ENCODE assay signal across 9 cellular contexts in genomic region chr5:91225848-91226686, GRCh38.
DNase-seq lines count a peak whose midpoint lies in the region; ATAC-seq and TF ChIP-seq lines count a peak whose summit lies in the region.
"Had no signal": no experiment of that assay in that cellular context is flagged by ENCODE, and none has a peak within 500 bp of the region (broad histone marks: within the 10 kb centered on the region; RNA-seq: fewer than 3 reads in every experiment).

No MANE protein-coding gene starts in this region.

- H4K20me1 ChIP-seq in MM.1S (ENCODE audit: insufficient read depth, low read length) = no peaks in the 10 kb centered on the region

- no peaks in the 10 kb centered on the region for H3K9me2 ChIP-seq in MM.1S (replicated peaks; ENCODE audit: insufficient read depth, low read length)

- no peaks in the 10 kb centered on the region for H3K36me3 ChIP-seq in MM.1S (replicated peaks; ENCODE audit: insufficient read depth, low read length)
- no peaks in the 10 kb centered on the region for H3K36me3 ChIP-seq in spleen
- H3K36me3 ChIP-seq in suprapubic skin = no peaks in the 10 kb centered on the region

- peaks cover 15% of the 10 kb centered on the region for H3K9me3 Mint-ChIP-seq in activated CD8-positive, alpha-beta T cell treated with anti-CD3 and anti-CD28 coated beads for 36 hours
- peaks cover 4% of the 10 kb centered on the region for H3K9me3 Mint-ChIP-seq in endothelial cell (ENCODE audit: unreplicated experiment)

- no peaks in the 10 kb centered on the region for H3K79me2 ChIP-seq in MM.1S (ENCODE audit: low read length)

- H3K27ac ChIP-seq in MM.1S (ENCODE audit: low read length) (no peak overlapping the region), spleen (no peak overlapping the region), suprapubic skin (no peak overlapping the region)
- H3K27ac ChIP-seq: HL-60 had no signal

- no peaks in the 10 kb centered on the region for H3K4me1 Mint-ChIP-seq in activated CD8-positive, alpha-beta T cell treated with anti-CD3 and anti-CD28 coated beads for 36 hours (ENCODE audit: low read depth)
- no peaks in the 10 kb centered on the region for H3K4me1 Mint-ChIP-seq in endothelial cell (ENCODE audit: unreplicated experiment)

- DNase-seq in D341Med (ENCODE audit: low spot score) (peak; percentile 53), MM.1S (peak; percentile 72), endothelial cell (ENCODE audit: low spot score) (peak; percentile 18), spleen (no peak), suprapubic skin (ENCODE audit: low spot score in 2 of 2) (no peak), mesenteric fat pad (ENCODE audit: low spot score) (no peak)
- peak; percentile 82 for DNase-seq in activated CD8-positive, alpha-beta T cell treated with anti-CD3 and anti-CD28 coated beads for 36 hours

- H3F3A ChIP-seq in MM.1S (ENCODE audit: insufficient read depth, low read length) = no peaks in the 10 kb centered on the region

- 64 to 83% (median 74%) methylated on average over 10 of the region's 10 CpGs for WGBS in spleen, 5 donors
- 79% methylated on average over 10 of the region's 10 CpGs for WGBS in suprapubic skin

- H3K27me3 ChIP-seq in MM.1S (replicated peaks; ENCODE audit: insufficient read depth, low read length) (no peaks in the 10 kb centered on the region), spleen (replicated peaks in 1 of 7) (no peaks in the 10 kb centered on the region), suprapubic skin (no peaks in the 10 kb centered on the region)

- peaks cover 4% of the 10 kb centered on the region for H3K27me3 Mint-ChIP-seq in activated CD8-positive, alpha-beta T cell treated with anti-CD3 and anti-CD28 coated beads for 36 hours
- H3K27me3 Mint-ChIP-seq in endothelial cell (ENCODE audit: unreplicated experiment) = no peaks in the 10 kb centered on the region

- peaks cover 10% of the 10 kb centered on the region for H3K36me3 Mint-ChIP-seq in activated CD8-positive, alpha-beta T cell treated with anti-CD3 and anti-CD28 coated beads for 36 hours (ENCODE audit: low read depth)
- H3K36me3 Mint-ChIP-seq in endothelial cell (ENCODE audit: low read depth, unreplicated experiment) = peaks cover 4% of the 10 kb centered on the region

- H3K4me1 ChIP-seq in MM.1S (ENCODE audit: low read length) (no peaks in the 10 kb centered on the region), spleen (no peaks in the 10 kb centered on the region), suprapubic skin (no peaks in the 10 kb centered on the region)

- CTCF ChIA-PET in activated CD8-positive, alpha-beta T cell treated with anti-CD3 and anti-CD28 coated beads for 36 hours (lab: Charles Lee) = interaction anchor here (0.6 to 3.8 kb wide), 16 partner anchors 9 to 360 kb away, joined by 3 to 149 read pairs (median 5); partner anchors contain the start of gene ARRDC3

- no peak overlapping the region for H3K9ac ChIP-seq in MM.1S (ENCODE audit: low read length)

- no peak for TF ChIP-seq EP300 in suprapubic skin (IDR thresholded peaks at IDR 0.05)

- H3K4me3 ChIP-seq in MM.1S (ENCODE audit: low read length) (no peak overlapping the region), spleen (no peak overlapping the region), suprapubic skin (no peak overlapping the region)

- H3K9me3 ChIP-seq in MM.1S (replicated peaks; ENCODE audit: insufficient read depth, low read length) = no peaks in the 10 kb centered on the region
- H3K9me3 ChIP-seq in spleen = peaks cover 0 to 16% (median 8%) of the 10 kb centered on the region in 8 donors
- H3K9me3 ChIP-seq in suprapubic skin = no peaks in the 10 kb centered on the region

- TF ChIP-seq CTCF in MM.1S (IDR thresholded peaks at IDR 0.05; ENCODE audit: low read length) (peak; percentile 76), endothelial cell (IDR thresholded peaks at IDR 0.05; ENCODE audit: unreplicated experiment) (no peak), spleen (IDR thresholded peaks at IDR 0.05 in 8 of 11, conservative IDR thresholded peaks at IDR 0.05 in 3 of 11) (peak in 9 of 11 experiments; percentile 22 to 70 (median 52)), suprapubic skin (IDR thresholded peaks at IDR 0.05) (no peak)
- peak; percentile 73 for TF ChIP-seq CTCF in activated CD8-positive, alpha-beta T cell treated with anti-CD3 and anti-CD28 coated beads for 36 hours (IDR thresholded peaks at IDR 0.05)

- no peak overlapping the region for H3K27ac Mint-ChIP-seq in activated CD8-positive, alpha-beta T cell treated with anti-CD3 and anti-CD28 coated beads for 36 hours
- H3K27ac Mint-ChIP-seq in endothelial cell (ENCODE audit: unreplicated experiment) = no peak overlapping the region

- no peak overlapping the region for H3K4me3 Mint-ChIP-seq in activated CD8-positive, alpha-beta T cell treated with anti-CD3 and anti-CD28 coated beads for 36 hours
- no peak overlapping the region for H3K4me3 Mint-ChIP-seq in endothelial cell (ENCODE audit: unreplicated experiment)

- TF ChIP-seq POLR2A in spleen (IDR thresholded peaks at IDR 0.05) = no peak
- no peak for TF ChIP-seq POLR2A in suprapubic skin (IDR thresholded peaks at IDR 0.05)

- ATAC-seq in GM21381 (IDR thresholded peaks at IDR 0.05; ENCODE audit: unreplicated experiment) = peak; percentile 60
- ATAC-seq in activated CD8-positive, alpha-beta T cell treated with anti-CD3 and anti-CD28 coated beads for 36 hours = peak; percentile 65

- intact Hi-C loops in activated CD8-positive, alpha-beta T cell treated with anti-CD3 and anti-CD28 coated beads for 36 hours (cut with micrococcal nuclease) = loop anchor here (1.0 kb wide), 1 partner anchor 158 kb away; no protein-coding TSS in a partner anchor
- intact Hi-C loops in spleen (cut with DNase I; ENCODE audit: low total_unique reads) = loop anchor here (5.0 kb wide), 1 partner anchor 161 kb away; no protein-coding TSS in a partner anchor

- no peak overlapping the region for H3K4me2 ChIP-seq in MM.1S (ENCODE audit: low read depth, low read length)

- POLR2A ChIA-PET in activated CD8-positive, alpha-beta T cell treated with anti-CD3 and anti-CD28 coated beads for 36 hours (lab: Charles Lee) = interaction anchor here (0.8 kb wide), 1 partner anchor 9 kb away, joined by 3 read pairs; no protein-coding TSS in a partner anchor

- H2AFZ ChIP-seq in MM.1S (ENCODE audit: low read length) = no peak overlapping the region

Comparison
In these comparisons a context has a peak if more than half of its experiments do, and no peak if none do; other contexts are left out.
1. DNase-seq: peak in D341Med (single experiment), MM.1S (single experiment), activated CD8-positive, alpha-beta T cell treated with anti-CD3 and anti-CD28 coated beads for 36 hours (single experiment) and endothelial cell (single experiment); none in spleen (single experiment), suprapubic skin (0 of 2) and mesenteric fat pad (single experiment).
2. CTCF ChIP-seq: peak in MM.1S (single experiment), activated CD8-positive, alpha-beta T cell treated with anti-CD3 and anti-CD28 coated beads for 36 hours (single experiment) and spleen (9 of 11); none in endothelial cell (single experiment) and suprapubic skin (0 of 2).